In the genomic region with DNA sequence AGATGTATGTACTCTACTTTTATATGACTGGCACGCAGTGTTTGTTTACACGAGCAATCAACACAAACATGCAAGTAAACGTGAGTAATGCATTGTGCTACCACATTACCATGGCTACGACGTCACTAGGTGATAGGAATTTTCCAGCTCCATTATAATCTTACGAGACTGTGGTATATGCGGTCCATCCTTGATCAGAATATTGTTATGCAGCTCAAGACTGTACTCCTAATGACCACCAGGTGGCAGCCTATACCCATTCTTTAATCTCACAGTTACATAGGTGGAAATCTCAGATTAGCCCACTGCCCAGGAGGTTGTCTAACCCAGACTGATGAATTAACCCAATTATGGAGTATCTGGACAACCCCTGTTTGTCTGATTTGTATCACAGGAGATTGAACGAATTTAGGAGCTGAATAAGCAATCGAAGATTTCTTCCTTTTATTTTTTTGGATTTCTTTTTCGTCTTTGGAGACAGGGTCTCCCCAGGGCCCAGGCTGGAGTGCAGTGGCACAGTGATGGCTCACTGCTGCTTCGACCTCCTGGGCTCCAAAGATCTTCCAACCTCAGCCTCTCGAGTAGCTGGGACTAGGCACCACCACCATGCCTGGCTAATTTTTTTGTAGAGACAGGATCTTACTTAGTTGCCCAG, we compare ENCODE assay signal across 8 cellular contexts. TPM values are rescaled to one million over a fixed set of nuclear protein-coding genes. Genes with fewer than 3 reads are reported as not detected.
DNase-seq lines count a peak whose midpoint lies in the region; ATAC-seq and TF ChIP-seq lines count a peak whose summit lies in the region.

No MANE protein-coding gene starts in this region.

- peaks cover 5% of the 10 kb centered on the region for H3K4me1 Mint-ChIP-seq in MCF 10A (ENCODE audit: insufficient read depth, unreplicated experiment)

- no peak overlapping the region for H3K4me3 Mint-ChIP-seq in MCF 10A (ENCODE audit: unreplicated experiment)

- no peak overlapping the region for H3K27ac Mint-ChIP-seq in MCF 10A (ENCODE audit: low read depth, unreplicated experiment)

- no peaks in the 10 kb centered on the region for H3K9me3 Mint-ChIP-seq in MCF 10A (ENCODE audit: unreplicated experiment)

- H3K36me3 Mint-ChIP-seq in MCF 10A (ENCODE audit: insufficient read depth, unreplicated experiment), result peaks cover 5% of the 10 kb centered on the region

- DNase-seq in activated CD8-positive, alpha-beta memory T cell treated with anti-CD3 and anti-CD28 coated beads for 24 hours, result peak; percentile 74
- DNase-seq in activated CD8-positive, alpha-beta memory T cell treated with anti-CD3 and anti-CD28 coated beads, Interleukin-2, amount 50 U/mL, for 48 hours, result no peak
- peak; percentile 60 to 67 for DNase-seq in NCI-H2081 (lab: John Stamatoyannopoulos, UW)
- DNase-seq in T-helper 9 cell, result peak; percentile 38
- DNase-seq in MCF 10A (ENCODE audit: unreplicated experiment), result peak; percentile 74
- peak; percentile 72 for DNase-seq in iPS-NIHi7 (ENCODE audit: extremely low spot score)
- DNase-seq in stimulated activated CD4-positive, alpha-beta T cell treated with anti-CD3 and anti-CD28 coated beads, Interleukin-2, amount 100 ng/mL, for 24 hours, result peak; percentile 40 to 65

- peaks cover 76% of the 10 kb centered on the region for H3K27me3 Mint-ChIP-seq in MCF 10A (ENCODE audit: insufficient read depth, unreplicated experiment)

- CTCF ChIA-PET in MCF 10A (lab: Yijun Ruan, JAX), result interaction anchor here (0.6 to 3.4 kb wide), 54 partner anchors 10 to 1241 kb away, joined by 3 to 233 read pairs (median 5); a partner anchor contains a TSS

- peak; percentile 78 for TF ChIP-seq CTCF in MCF 10A (IDR thresholded peaks at IDR 0.05; ENCODE audit: unreplicated experiment)

- POLR2A ChIA-PET in MCF 10A (lab: Yijun Ruan, JAX), result interaction anchor here (0.6 kb wide), 1 partner anchor 263 kb away, joined by 4 read pairs; no protein-coding TSS in a partner anchor

- ATAC-seq in HG02943 (IDR thresholded peaks at IDR 0.05; ENCODE audit: low read depth, unreplicated experiment), result peak; percentile 42

- intact Hi-C loops in MCF 10A (cut with micrococcal nuclease), result loop anchor here (1.0 to 5.0 kb wide), 4 partner anchors 75 to 624 kb away; no protein-coding TSS in a partner anchor

- no TSS peak for BruUV-seq in MCF 10A (replicated peaks; lab: Mats Ljungman, UMichigan)

RNA-seq across cellular contexts. Expression of a gene that starts 8.7 kb away (rescaled TPM):
- not detected in 2 replicates for total RNA-seq in MCF 10A (2022)

RNA-seq across cellular contexts. Expression of a gene that starts 26.5 kb away (rescaled TPM):
- total RNA-seq in MCF 10A (2022), result not detected in 2 replicates
